ENCODE assay signal across 17 cellular contexts in genomic region chrX:81232218-81232617, GRCh38. TPM values are rescaled to one million over a fixed set of nuclear protein-coding genes. Genes with fewer than 3 reads are reported as not detected.
DNase-seq lines count a peak whose midpoint lies in the region; ATAC-seq, FAIRE-seq and TF ChIP-seq lines count a peak whose summit lies in the region.
"Had no signal": no experiment of that assay in that cellular context is flagged by ENCODE, and none has a peak within 500 bp of the region (broad histone marks: within the 10 kb centered on the region; RNA-seq: fewer than 3 reads in every experiment).

No MANE protein-coding gene starts in this region.

- H3K36me3 ChIP-seq in pancreas = no peaks in the 10 kb centered on the region
- H3K36me3 ChIP-seq: HAP-1 had no signal

- no peak overlapping the region for H3K4me3 Mint-ChIP-seq in chondrocyte (ENCODE audit: unreplicated experiment)
- H3K4me3 Mint-ChIP-seq in stimulated activated effector memory CD8-positive, alpha-beta T cell treated with anti-CD3 and anti-CD28 coated beads, Interleukin-12 subunit alpha, Interleukin-12 subunit beta, amount 100 ng/mL, for 72 hours = no peak overlapping the region
- H3K4me3 Mint-ChIP-seq: CD4-positive, alpha-beta memory T cell; GM23338 had no signal

- intact Hi-C loops in pancreas (cut with DNase I) = no loop called here

- H3K27me3 Mint-ChIP-seq in chondrocyte (ENCODE audit: low read depth) = no peaks in the 10 kb centered on the region
- H3K27me3 Mint-ChIP-seq: CD4-positive, alpha-beta memory T cell had no signal

- WGBS in pancreas, 2 donors = 87 to 89% methylated on average over 1 of the region's 1 CpG

- H3K4me1 Mint-ChIP-seq in chondrocyte (ENCODE audit: low read depth) = peaks cover 4% of the 10 kb centered on the region
- peaks cover 24% of the 10 kb centered on the region for H3K4me1 Mint-ChIP-seq in stimulated activated effector memory CD8-positive, alpha-beta T cell treated with anti-CD3 and anti-CD28 coated beads, Interleukin-12 subunit alpha, Interleukin-12 subunit beta, amount 100 ng/mL, for 72 hours

- H3K27ac ChIP-seq in pancreas = no peak overlapping the region

- no peaks in the 10 kb centered on the region for H3K9me3 ChIP-seq in pancreas
- H3K9me3 ChIP-seq: HAP-1 had no signal

- no peaks in the 10 kb centered on the region for H3K36me3 Mint-ChIP-seq in chondrocyte (ENCODE audit: low read depth)
- peaks cover 8% of the 10 kb centered on the region for H3K36me3 Mint-ChIP-seq in stimulated activated effector memory CD8-positive, alpha-beta T cell treated with anti-CD3 and anti-CD28 coated beads, Interleukin-12 subunit alpha, Interleukin-12 subunit beta, amount 100 ng/mL, for 72 hours

- H3K4me3 ChIP-seq in pancreas = no peak overlapping the region
- H3K4me3 ChIP-seq: GM12878, GM23338, HAP-1 had no signal

- TF ChIP-seq CTCF in D721Med (IDR thresholded peaks at IDR 0.05; ENCODE audit: insufficient read depth, missing control alignments) (no peak), chondrocyte (IDR thresholded peaks at IDR 0.05) (no peak), pancreas (IDR thresholded peaks at IDR 0.05) (no peak), GM10266 (IDR thresholded peaks at IDR 0.05; ENCODE audit: control insufficient read depth, insufficient read depth, low read depth, missing control alignments) (no peak)

- FAIRE-seq in D721Med (lab: Jason Lieb, UNC) = peak; percentile 35
- FAIRE-seq in GM19239 (lab: Jason Lieb, UNC) = peak; percentile 26
- peak; percentile 84 for FAIRE-seq in pancreas (lab: Jason Lieb, UNC)
- FAIRE-seq: G401.6, GM12878 had no signal

- peaks cover 0 to 6% (median 0%) of the 10 kb centered on the region in 3 donors for H3K4me1 ChIP-seq in pancreas

- H3K27ac Mint-ChIP-seq in chondrocyte (ENCODE audit: unreplicated experiment) = peak overlapping the region; percentile 9
- H3K27ac Mint-ChIP-seq in stimulated activated effector memory CD8-positive, alpha-beta T cell treated with anti-CD3 and anti-CD28 coated beads, Interleukin-12 subunit alpha, Interleukin-12 subunit beta, amount 100 ng/mL, for 72 hours = no peak overlapping the region
- H3K27ac Mint-ChIP-seq: CD4-positive, alpha-beta memory T cell; GM23338 had no signal

- H3K27me3 ChIP-seq in pancreas = peaks cover 0 to 7% (median 0%) of the 10 kb centered on the region in 4 donors

- no peak for ATAC-seq in pancreas
- ATAC-seq in stimulated activated effector memory CD8-positive, alpha-beta T cell treated with anti-CD3 and anti-CD28 coated beads, Interleukin-12 subunit alpha, Interleukin-12 subunit beta, amount 100 ng/mL, for 72 hours = no peak
- ATAC-seq: GM12878, GM23338 had no signal

- H3K9me3 Mint-ChIP-seq in chondrocyte (ENCODE audit: low read depth) = peaks cover 4% of the 10 kb centered on the region
- no peaks in the 10 kb centered on the region for H3K9me3 Mint-ChIP-seq in stimulated activated effector memory CD8-positive, alpha-beta T cell treated with anti-CD3 and anti-CD28 coated beads, Interleukin-12 subunit alpha, Interleukin-12 subunit beta, amount 100 ng/mL, for 72 hours
- H3K9me3 Mint-ChIP-seq: CD4-positive, alpha-beta memory T cell had no signal

- DNase-seq in D721Med (ENCODE audit: insufficient read length, low spot score) (no peak), GM19239 (ENCODE audit: insufficient read length, low spot score) (no peak), chondrocyte (ENCODE audit: low spot score) (no peak), pancreas (no peak), GM10266 (ENCODE audit: extremely low spot score) (no peak)
- DNase-seq in stimulated activated effector memory CD8-positive, alpha-beta T cell treated with anti-CD3 and anti-CD28 coated beads, Interleukin-12 subunit alpha, Interleukin-12 subunit beta, amount 100 ng/mL, for 72 hours (ENCODE audit: low spot score in 2 of 2) = no peak
- DNase-seq: C1 segment of cervical spinal cord; Calu3; CD4-positive, alpha-beta memory T cell; COR-L47; DMS153; DND-41 had no signal

RNA-seq across cellular contexts. Expression of gene SH3BGRL, which starts 30.3 kb away (rescaled TPM):
- total RNA-seq in chondrocyte (104 to 162 TPM (median 152 TPM) in 3 replicates), pancreas (10 to 100 TPM; 28.5 to 67.0 (median 37.2) TPM)
- 10 to 100 TPM; 28.1 to 59.7 TPM for polyA plus RNA-seq in pancreas

RNA-seq across cellular contexts. Expression of gene HMGN5, which starts 30.5 kb away (rescaled TPM):
- total RNA-seq in chondrocyte = 1.1 to 6.5 TPM (median 1.7 TPM) in 3 replicates
- 1 to 10 TPM; 1.2 to 3.9 (median 2.0) TPM for total RNA-seq in pancreas
- 10 to 100 TPM in 1 of 2 donors, 1 to 10 TPM in 1; 3.8 to 18.9 TPM for polyA plus RNA-seq in pancreas
- total RNA-seq: A172 had no signal
